Comparison of ENCODE assay signal across 21 cellular contexts in the genomic region with DNA sequence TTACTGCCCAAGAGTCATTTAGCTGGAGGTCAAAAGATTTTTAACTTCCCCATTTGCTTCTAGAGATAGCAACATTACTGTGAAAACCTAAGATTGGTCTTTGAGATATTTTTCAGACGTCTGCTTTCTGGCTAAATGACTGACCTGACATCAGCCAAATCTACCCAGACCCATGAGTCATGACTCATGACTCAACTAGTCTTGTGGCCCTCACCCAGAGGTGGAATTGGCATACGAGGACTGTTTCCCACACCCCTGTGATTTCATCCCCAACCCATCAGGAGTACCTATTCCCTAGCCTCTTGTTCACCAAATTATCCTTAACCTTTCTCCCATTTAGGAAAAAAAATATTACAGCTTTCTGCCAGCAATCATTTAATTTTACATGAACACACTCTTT.
"Had no signal": no experiment of that assay in that cellular context is flagged by ENCODE, and none has a peak within 500 bp of the region (broad histone marks: within the 10 kb centered on the region; RNA-seq: fewer than 3 reads in every experiment).

No MANE protein-coding gene starts in this region.

- DNase-seq: activated CD4-positive, alpha-beta T cell treated with anti-CD3 and anti-CD28 coated beads for 1 hour; activated CD4-positive, alpha-beta T cell treated with anti-CD3 and anti-CD28 coated beads, Interleukin-2, amount 50 U/mL, for 1 hour; activated CD8-positive, alpha-beta T cell treated with anti-CD3 and anti-CD28 coated beads, Interleukin-2, amount 10 ng/mL, durations not matched to agents 7 days and 5 days; activated gamma-delta T cell treated with Interleukin-2 at 50 U/mL for 16 hours; anterior cingulate cortex; caudate nucleus; effector memory CD4-positive, alpha-beta T cell; left colon; naive B cell; nucleus accumbens; posterior cingulate gyrus; sigmoid colon; stimulated activated CD4-positive, alpha-beta T cell treated with anti-CD3 and anti-CD28 coated beads, Interleukin-15, amount 100 ng/mL, for 24 hours; stomach; T-helper 2 cell; transverse colon; uterus had no signal

- H3K27ac ChIP-seq: sigmoid colon, stomach, suprapubic skin, transverse colon, uterus had no signal

- H3K4me1 ChIP-seq: sigmoid colon, stomach, suprapubic skin, transverse colon, uterus had no signal

- H3K4me3 ChIP-seq: sigmoid colon, smooth muscle cell, stomach, suprapubic skin, transverse colon, uterus had no signal

- ATAC-seq: activated CD8-positive, alpha-beta T cell treated with anti-CD3 and anti-CD28 coated beads, Interleukin-2, amount 10 ng/mL, durations not matched to agents 7 days and 5 days; left colon; stimulated activated memory B cell treated with anti-CD40 and anti-IgM and Interleukin-4, amounts not matched to agents 10 μg/mL and 1 μg/mL and 100 μg/mL, for 72 hours had no signal

- H3K36me3 ChIP-seq: sigmoid colon, stomach, suprapubic skin, transverse colon, uterus had no signal

- H3K27me3 ChIP-seq: sigmoid colon, stomach, suprapubic skin, transverse colon, uterus had no signal

- H3K4me2 ChIP-seq: smooth muscle cell had no signal

- H3K9me3 ChIP-seq: sigmoid colon, suprapubic skin, transverse colon, uterus had no signal

- FAIRE-seq: keratinocyte had no signal
